In the genomic region with DNA sequence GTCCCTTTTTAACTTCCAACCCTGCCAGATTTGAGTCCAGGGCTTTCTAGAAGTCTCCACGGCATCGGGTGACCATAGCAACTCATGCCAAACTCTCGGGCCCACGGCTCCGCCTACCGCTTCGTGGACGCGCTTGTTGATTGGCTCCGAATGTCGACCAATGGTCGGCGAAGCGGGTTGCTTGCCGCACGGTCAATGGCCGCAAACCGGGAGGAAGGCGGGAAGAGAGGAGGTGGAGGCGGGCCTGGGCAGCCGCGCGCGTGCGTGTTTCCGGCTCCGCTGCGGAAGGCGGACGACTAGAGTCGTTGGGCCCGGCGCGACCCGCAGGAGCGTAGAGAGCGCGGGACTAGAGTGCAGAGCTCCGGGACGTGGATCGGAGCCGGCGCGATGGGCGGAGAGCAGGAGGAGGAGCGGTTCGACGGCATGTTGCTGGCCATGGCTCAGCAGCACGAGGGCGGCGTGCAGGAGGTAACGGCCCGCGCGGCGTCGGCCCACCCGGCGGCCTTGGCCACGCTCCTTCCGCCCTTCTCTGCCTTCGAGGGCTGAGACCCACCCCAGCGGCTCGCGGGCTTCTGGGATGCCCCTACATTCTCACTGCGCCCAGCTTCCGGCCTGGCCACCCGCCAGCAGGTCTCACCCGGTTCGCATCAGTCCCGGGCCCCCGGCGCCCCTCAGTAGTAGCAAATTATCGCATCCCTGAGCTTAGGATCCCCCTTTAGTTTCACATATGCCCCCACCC, we compare ENCODE assay signal across 8 cellular contexts. TPM values are rescaled to one million over a fixed set of nuclear protein-coding genes. Genes with fewer than 3 reads are reported as not detected.
A peak's percentile ranks its signal among the peaks of the same experiment; 100 is the strongest.
DNase-seq lines count a peak whose midpoint lies in the region; ATAC-seq and TF ChIP-seq lines count a peak whose summit lies in the region.

Gene NUDC (plus strand): TSS at position 282 of the 739 bp plus-strand sequence. CDS start 106 bp downstream, at position 388.

- intact Hi-C loops in activated B cell treated with CpG ODN at 0.5 μM for 24 hours (cut with micrococcal nuclease), result loop anchor here (1.0 to 10.0 kb wide), 8 partner anchors 11 to 449 kb away; partner anchors contain the start of genes GPATCH3, GPN2, HMGN2 and KDF1

- no peaks in the 10 kb centered on the region for H3K36me3 ChIP-seq in smooth muscle cell (ENCODE audit: low read depth)

- peak; percentile 88 for TF ChIP-seq POLR2A in GM18951 (IDR thresholded peaks at IDR 0.05; ENCODE audit: extremely low read depth, insufficient read depth, insufficient read length)

- DNase-seq in AG08395 (ENCODE audit: low spot score), result peak; percentile 99
- peak; percentile 98 for DNase-seq in NCI-H345 (lab: John Stamatoyannopoulos, UW)
- DNase-seq in activated B cell treated with CpG ODN at 0.5 μM for 24 hours, result peak; percentile 88
- peak; percentile 67 to 99 (median 97) for DNase-seq in caudate nucleus (lab: John Stamatoyannopoulos, UW)
- peak; percentile 99 for DNase-seq in iPS-NIHi7 (ENCODE audit: extremely low spot score)
- peak; percentile 86 for DNase-seq in smooth muscle cell (lab: John Stamatoyannopoulos, UW; ENCODE audit: unreplicated experiment)

- H3K9me3 ChIP-seq in smooth muscle cell (replicated peaks; ENCODE audit: low read depth), result no peaks in the 10 kb centered on the region

- H3F3A ChIP-seq in smooth muscle cell (ENCODE audit: low read depth), result peaks cover 3% of the 10 kb centered on the region

- CTCF ChIA-PET in activated B cell treated with CpG ODN at 0.5 μM for 24 hours (lab: Charles Lee), result interaction anchor here (0.8 kb wide), 1 partner anchor 17 kb away, joined by 3 read pairs; no protein-coding TSS in a partner anchor

- TF ChIP-seq CTCF in activated B cell treated with CpG ODN at 0.5 μM for 24 hours (IDR thresholded peaks at IDR 0.05) (no peak), smooth muscle cell (IDR thresholded peaks at IDR 0.05; ENCODE audit: borderline replicate concordance, insufficient read depth, poor library complexity, severe bottlenecking) (no peak)

- peaks cover 31% of the 10 kb centered on the region for H3K4me1 Mint-ChIP-seq in activated B cell treated with CpG ODN at 0.5 μM for 24 hours

- peak within 1 kb of the TSS; percentile 94 for H2AFZ ChIP-seq in smooth muscle cell (ENCODE audit: low read depth)

- peak within 1 kb of the TSS; percentile 95 for H3K27ac Mint-ChIP-seq in activated B cell treated with CpG ODN at 0.5 μM for 24 hours

- 1% methylated on average over 53 of the region's 74 CpGs for WGBS in smooth muscle cell (ENCODE audit: low lambda C conversion rate)

- peaks cover 27% of the 10 kb centered on the region for H3K36me3 Mint-ChIP-seq in activated B cell treated with CpG ODN at 0.5 μM for 24 hours (ENCODE audit: low read depth)

- H3K9me3 Mint-ChIP-seq in activated B cell treated with CpG ODN at 0.5 μM for 24 hours, result no peaks in the 10 kb centered on the region

- peaks cover 20% of the 10 kb centered on the region for H4K20me1 ChIP-seq in smooth muscle cell (ENCODE audit: low read depth)

- POLR2A ChIA-PET in activated B cell treated with CpG ODN at 0.5 μM for 24 hours (lab: Charles Lee), result interaction anchor here (0.5 to 2.7 kb wide), 7 partner anchors 10 to 1407 kb away, joined by 3 to 26 read pairs (median 3); partner anchors contain the start of genes GPATCH3, GPN2, HMGN2 and MED18

- peak within 1 kb of the TSS; percentile 84 for H3K9ac ChIP-seq in smooth muscle cell (ENCODE audit: low read depth)

- peaks cover 16% of the 10 kb centered on the region for H3K4me1 ChIP-seq in smooth muscle cell (ENCODE audit: low read depth)

- H3K4me2 ChIP-seq in smooth muscle cell, result peak within 1 kb of the TSS; percentile 98

- H3K27me3 ChIP-seq in smooth muscle cell (ENCODE audit: low read depth), result no peaks in the 10 kb centered on the region

- peak; percentile 96 for ATAC-seq in HG03196 (IDR thresholded peaks at IDR 0.05; ENCODE audit: unreplicated experiment)
- peak; percentile 95 for ATAC-seq in activated B cell treated with CpG ODN at 0.5 μM for 24 hours (ENCODE audit: low read depth)

- H3K27ac ChIP-seq in caudate nucleus (ENCODE audit: low read depth, low read length) (peak within 1 kb of the TSS; percentile 99), smooth muscle cell (ENCODE audit: low read depth) (peak within 1 kb of the TSS; percentile 91)

- H3K79me2 ChIP-seq in smooth muscle cell (ENCODE audit: low read depth), result peaks cover 41% of the 10 kb centered on the region

- H3K27me3 Mint-ChIP-seq in activated B cell treated with CpG ODN at 0.5 μM for 24 hours, result no peaks in the 10 kb centered on the region

- peak within 1 kb of the TSS; percentile 84 for H3K4me3 ChIP-seq in smooth muscle cell

- H3K4me3 Mint-ChIP-seq in activated B cell treated with CpG ODN at 0.5 μM for 24 hours, result peak within 1 kb of the TSS; percentile 96

- in situ Hi-C loops in GM18951 (cut with MboI; ENCODE audit: low sequenced_read_pairs, unreplicated experiment), result no loop called here

RNA-seq across cellular contexts. Expression of gene NUDC, which starts in this region (rescaled TPM):
- total RNA-seq in activated B cell treated with CpG ODN at 0.5 μM for 24 hours (71.7 and 73.7 TPM in 2 replicates), smooth muscle cell (23.9 and 29.3 TPM in 2 replicates)
- 122 and 131 TPM in 2 replicates for polyA plus RNA-seq in smooth muscle cell

Comparison
In these comparisons a context has a peak if more than half of its experiments do, and no peak if none do; other contexts are left out.
1. Peak in every context shown above with its lines: DNase-seq, ATAC-seq, H3K4me3 ChIP-seq and H3K27ac ChIP-seq.